Comparison of ENCODE assay signal across 10 cellular contexts in genomic region chr15:58065011-58065444, GRCh38. TPM values are rescaled to one million over a fixed set of nuclear protein-coding genes. Genes with fewer than 3 reads are reported as not detected.
DNase-seq lines count a peak whose midpoint lies in the region; ATAC-seq and TF ChIP-seq lines count a peak whose summit lies in the region.
"Had no signal": no experiment of that assay in that cellular context is flagged by ENCODE, and none has a peak within 500 bp of the region (broad histone marks: within the 10 kb centered on the region; RNA-seq: fewer than 3 reads in every experiment).

No MANE protein-coding gene starts in this region.

- no peaks in the 10 kb centered on the region for H3K36me3 Mint-ChIP-seq in activated CD4-positive, alpha-beta T cell treated with anti-CD3 and anti-CD28 coated beads for 36 hours (ENCODE audit: low read depth)
- no peaks in the 10 kb centered on the region for H3K36me3 Mint-ChIP-seq in activated CD4-positive, alpha-beta T cell treated with anti-CD3 and anti-CD28 coated beads, Interleukin-2, amount 10 ng/mL, durations not matched to agents 7 days and 5 days (ENCODE audit: low read depth)
- H3K36me3 Mint-ChIP-seq in activated T-helper 1 cell treated with anti-CD3 and anti-CD28 coated beads, Interleukin-12 subunit alpha, Interleukin-12 subunit beta, Interleukin-2, Interleukin-4 antibody, amounts not matched to agents 30 ng/mL and 10 ng/mL and 1 ng/mL, durations not matched to agents 14 hours and 24 hours and 36 hours (ENCODE audit: low read depth), result no peaks in the 10 kb centered on the region

- peaks cover 15 to 92% (median 42%) of the 10 kb centered on the region in 3 donors for H3K27me3 ChIP-seq in stomach

- no peak overlapping the region for H3K27ac Mint-ChIP-seq in activated CD4-positive, alpha-beta T cell treated with anti-CD3 and anti-CD28 coated beads for 36 hours
- no peak overlapping the region for H3K27ac Mint-ChIP-seq in activated CD4-positive, alpha-beta T cell treated with anti-CD3 and anti-CD28 coated beads, Interleukin-2, amount 10 ng/mL, durations not matched to agents 7 days and 5 days
- no peak overlapping the region for H3K27ac Mint-ChIP-seq in activated T-helper 1 cell treated with anti-CD3 and anti-CD28 coated beads, Interleukin-12 subunit alpha, Interleukin-12 subunit beta, Interleukin-2, Interleukin-4 antibody, amounts not matched to agents 30 ng/mL and 10 ng/mL and 1 ng/mL, durations not matched to agents 14 hours and 24 hours and 36 hours
- H3K27ac Mint-ChIP-seq: stimulated activated naive CD8-positive, alpha-beta T cell treated with anti-CD3 and anti-CD28 coated beads, Interleukin-15, Interleukin-2, amounts not matched to agents 100 ng/mL and 50 ng/mL, for 24 hours had no signal

- WGBS in stomach, 5 donors, result 6 to 19% (median 10%) methylated on average over 21 to 38 of the region's 38 CpGs

- no peaks in the 10 kb centered on the region for H3K9me3 ChIP-seq in stomach

- no peak for TF ChIP-seq EP300 in stomach (IDR thresholded peaks at IDR 0.05)

- no peaks in the 10 kb centered on the region for H3K9me3 Mint-ChIP-seq in activated CD4-positive, alpha-beta T cell treated with anti-CD3 and anti-CD28 coated beads for 36 hours (ENCODE audit: low read depth)
- H3K9me3 Mint-ChIP-seq in activated CD4-positive, alpha-beta T cell treated with anti-CD3 and anti-CD28 coated beads, Interleukin-2, amount 10 ng/mL, durations not matched to agents 7 days and 5 days, result no peaks in the 10 kb centered on the region
- H3K9me3 Mint-ChIP-seq in activated T-helper 1 cell treated with anti-CD3 and anti-CD28 coated beads, Interleukin-12 subunit alpha, Interleukin-12 subunit beta, Interleukin-2, Interleukin-4 antibody, amounts not matched to agents 30 ng/mL and 10 ng/mL and 1 ng/mL, durations not matched to agents 14 hours and 24 hours and 36 hours, result no peaks in the 10 kb centered on the region
- H3K9me3 Mint-ChIP-seq: stimulated activated naive CD8-positive, alpha-beta T cell treated with anti-CD3 and anti-CD28 coated beads, Interleukin-15, Interleukin-2, amounts not matched to agents 100 ng/mL and 50 ng/mL, for 24 hours had no signal

- TF ChIP-seq CTCF in coronary artery (IDR thresholded peaks at IDR 0.05) (no peak), stomach (IDR thresholded peaks at IDR 0.05) (no peak)

- CTCF ChIA-PET in activated CD4-positive, alpha-beta T cell treated with anti-CD3 and anti-CD28 coated beads for 36 hours (lab: Charles Lee), result interaction anchor here (0.6 to 7.4 kb wide), 2 partner anchors 104 to 200 kb away, joined by 3 to 107 read pairs; no protein-coding TSS in a partner anchor
- CTCF ChIA-PET in activated CD4-positive, alpha-beta T cell treated with anti-CD3 and anti-CD28 coated beads, Interleukin-2, amount 10 ng/mL, durations not matched to agents 7 days and 5 days (lab: Charles Lee), result no interaction called here

- ATAC-seq in activated CD4-positive, alpha-beta T cell treated with anti-CD3 and anti-CD28 coated beads for 36 hours, result no peak
- ATAC-seq in GM18867 (IDR thresholded peaks at IDR 0.05; ENCODE audit: unreplicated experiment), result no peak

- H3K27ac ChIP-seq in coronary artery, result peak overlapping the region; percentile 52 to 73
- H3K27ac ChIP-seq in stomach, result no peak overlapping the region

- H3K36me3 ChIP-seq in stomach, result no peaks in the 10 kb centered on the region

- H3K4me3 ChIP-seq in coronary artery (peak overlapping the region; percentile 80), stomach (peak overlapping the region in 3 of 4 donors; percentile 50 to 62 (median 59))

- H3K4me1 Mint-ChIP-seq in activated CD4-positive, alpha-beta T cell treated with anti-CD3 and anti-CD28 coated beads for 36 hours, result peaks cover 3% of the 10 kb centered on the region
- peaks cover 4% of the 10 kb centered on the region for H3K4me1 Mint-ChIP-seq in activated CD4-positive, alpha-beta T cell treated with anti-CD3 and anti-CD28 coated beads, Interleukin-2, amount 10 ng/mL, durations not matched to agents 7 days and 5 days
- no peaks in the 10 kb centered on the region for H3K4me1 Mint-ChIP-seq in activated T-helper 1 cell treated with anti-CD3 and anti-CD28 coated beads, Interleukin-12 subunit alpha, Interleukin-12 subunit beta, Interleukin-2, Interleukin-4 antibody, amounts not matched to agents 30 ng/mL and 10 ng/mL and 1 ng/mL, durations not matched to agents 14 hours and 24 hours and 36 hours (ENCODE audit: low read depth)

- no peak for TF ChIP-seq POLR2A in stomach (IDR thresholded peaks at IDR 0.05)

- H3K4me3 Mint-ChIP-seq in activated CD4-positive, alpha-beta T cell treated with anti-CD3 and anti-CD28 coated beads for 36 hours, result peak overlapping the region; percentile 21
- no peak overlapping the region for H3K4me3 Mint-ChIP-seq in activated CD4-positive, alpha-beta T cell treated with anti-CD3 and anti-CD28 coated beads, Interleukin-2, amount 10 ng/mL, durations not matched to agents 7 days and 5 days
- H3K4me3 Mint-ChIP-seq in activated T-helper 1 cell treated with anti-CD3 and anti-CD28 coated beads, Interleukin-12 subunit alpha, Interleukin-12 subunit beta, Interleukin-2, Interleukin-4 antibody, amounts not matched to agents 30 ng/mL and 10 ng/mL and 1 ng/mL, durations not matched to agents 14 hours and 24 hours and 36 hours, result no peak overlapping the region
- H3K4me3 Mint-ChIP-seq: stimulated activated naive CD8-positive, alpha-beta T cell treated with anti-CD3 and anti-CD28 coated beads, Interleukin-15, Interleukin-2, amounts not matched to agents 100 ng/mL and 50 ng/mL, for 24 hours had no signal

- peak; percentile 7 for DNase-seq in activated CD4-positive, alpha-beta T cell treated with anti-CD3 and anti-CD28 coated beads for 36 hours
- no peak for DNase-seq in activated CD4-positive, alpha-beta T cell treated with anti-CD3 and anti-CD28 coated beads, Interleukin-2, amount 10 ng/mL, durations not matched to agents 7 days and 5 days
- DNase-seq in coronary artery (ENCODE audit: low spot score) (no peak), left kidney (ENCODE audit: low read depth, low spot score) (peak; percentile 68), stomach (no peak), COLO829 (ENCODE audit: low spot score) (no peak)
- no peak for DNase-seq in activated T-helper 1 cell treated with anti-CD3 and anti-CD28 coated beads, Interleukin-12 subunit alpha, Interleukin-12 subunit beta, Interleukin-2, Interleukin-4 antibody, amounts not matched to agents 30 ng/mL and 10 ng/mL and 1 ng/mL, durations not matched to agents 14 hours and 24 hours and 36 hours (ENCODE audit: low spot score)
- DNase-seq: KG1 had no signal

- intact Hi-C loops in activated CD4-positive, alpha-beta T cell treated with anti-CD3 and anti-CD28 coated beads for 36 hours (cut with DNase I, micrococcal nuclease), result loop anchor here in 1 of 2 experiments (5.0 to 10.0 kb wide), 2 partner anchors 320 to 503 kb away; no protein-coding TSS in a partner anchor
- intact Hi-C loops in stomach (cut with DNase I; ENCODE audit: low total_unique reads), result no loop called here
- intact Hi-C loops in activated T-helper 1 cell treated with anti-CD3 and anti-CD28 coated beads, Interleukin-12 subunit alpha, Interleukin-12 subunit beta, Interleukin-2, Interleukin-4 antibody, amounts not matched to agents 30 ng/mL and 10 ng/mL and 1 ng/mL, durations not matched to agents 14 hours and 24 hours and 36 hours (cut with micrococcal nuclease), result no loop called here

- H3K27me3 Mint-ChIP-seq in activated CD4-positive, alpha-beta T cell treated with anti-CD3 and anti-CD28 coated beads for 36 hours, result peaks cover 42% of the 10 kb centered on the region
- peaks cover 76% of the 10 kb centered on the region for H3K27me3 Mint-ChIP-seq in activated CD4-positive, alpha-beta T cell treated with anti-CD3 and anti-CD28 coated beads, Interleukin-2, amount 10 ng/mL, durations not matched to agents 7 days and 5 days
- peaks cover 68% of the 10 kb centered on the region for H3K27me3 Mint-ChIP-seq in activated T-helper 1 cell treated with anti-CD3 and anti-CD28 coated beads, Interleukin-12 subunit alpha, Interleukin-12 subunit beta, Interleukin-2, Interleukin-4 antibody, amounts not matched to agents 30 ng/mL and 10 ng/mL and 1 ng/mL, durations not matched to agents 14 hours and 24 hours and 36 hours (ENCODE audit: insufficient read depth)

- POLR2A ChIA-PET in activated CD4-positive, alpha-beta T cell treated with anti-CD3 and anti-CD28 coated beads for 36 hours (lab: Charles Lee), result no interaction called here
- POLR2A ChIA-PET in activated CD4-positive, alpha-beta T cell treated with anti-CD3 and anti-CD28 coated beads, Interleukin-2, amount 10 ng/mL, durations not matched to agents 7 days and 5 days (lab: Charles Lee), result no interaction called here

- peaks cover 11 to 20% (median 14%) of the 10 kb centered on the region in 4 donors for H3K4me1 ChIP-seq in stomach

RNA-seq across cellular contexts. Expression of gene ALDH1A2, which starts 0.5 kb away (rescaled TPM):
- not detected for total RNA-seq in activated CD4-positive, alpha-beta T cell treated with anti-CD3 and anti-CD28 coated beads for 36 hours
- total RNA-seq in activated CD4-positive, alpha-beta T cell treated with anti-CD3 and anti-CD28 coated beads, Interleukin-2, amount 10 ng/mL, durations not matched to agents 7 days and 5 days, result not detected
- total RNA-seq in stomach, result 1 to 10 TPM in 2 of 5 donors, under 1 TPM in 1, not detected in 2; 0.45 to 4.4 (median 1.8) TPM
- 1 to 10 TPM in 1 of 3 donors, under 1 TPM in 2; 0.15 to 3.5 (median 0.25) TPM for polyA plus RNA-seq in stomach
- total RNA-seq in activated T-helper 1 cell treated with anti-CD3 and anti-CD28 coated beads, Interleukin-12 subunit alpha, Interleukin-12 subunit beta, Interleukin-2, Interleukin-4 antibody, amounts not matched to agents 30 ng/mL and 10 ng/mL and 1 ng/mL, durations not matched to agents 14 hours and 24 hours and 36 hours, result not detected in 2 replicates

Comparison
In these comparisons a context has a peak if more than half of its experiments do, and no peak if none do; other contexts are left out.
1. DNase-seq: peak in activated CD4-positive, alpha-beta T cell treated with anti-CD3 and anti-CD28 coated beads for 36 hours (single experiment) and left kidney (single experiment); none in activated CD4-positive, alpha-beta T cell treated with anti-CD3 and anti-CD28 coated beads, Interleukin-2, amount 10 ng/mL, durations not matched to agents 7 days and 5 days (single experiment), coronary artery (single experiment), stomach (single experiment), activated T-helper 1 cell treated with anti-CD3 and anti-CD28 coated beads, Interleukin-12 subunit alpha, Interleukin-12 subunit beta, Interleukin-2, Interleukin-4 antibody, amounts not matched to agents 30 ng/mL and 10 ng/mL and 1 ng/mL, durations not matched to agents 14 hours and 24 hours and 36 hours (single experiment) and COLO829 (single experiment).
2. H3K27ac ChIP-seq: peak in coronary artery (2 of 2); none in stomach (0 of 5).